8 cellular contexts compared by ENCODE assay signal in genomic region chr9:107487521-107488399, GRCh38. TPM values are rescaled to one million over a fixed set of nuclear protein-coding genes. Genes with fewer than 3 reads are reported as not detected.
DNase-seq lines count a peak whose midpoint lies in the region; ATAC-seq and TF ChIP-seq lines count a peak whose summit lies in the region.

No MANE protein-coding gene starts in this region.

- H3K27me3 Mint-ChIP-seq in HFFc6 (ENCODE audit: insufficient read depth) (peaks cover 8% of the 10 kb centered on the region), immature natural killer cell (ENCODE audit: low read depth in 3 of 3) (peaks cover 9 to 42% (median 18%) of the 10 kb centered on the region in 3 donors)

- no peaks in the 10 kb centered on the region for H3K79me2 ChIP-seq in Karpas-422 (ENCODE audit: low read length)

- H4K20me1 ChIP-seq in Karpas-422 (ENCODE audit: insufficient read depth, low read depth, low read length): no peaks in the 10 kb centered on the region

- no peak for ATAC-seq in HG03139 (IDR thresholded peaks at IDR 0.05; ENCODE audit: unreplicated experiment)

- no peak overlapping the region for H2AFZ ChIP-seq in Karpas-422 (ENCODE audit: low read length)

- H3K4me2 ChIP-seq in Karpas-422 (ENCODE audit: low read depth, low read length, poor library complexity, severe bottlenecking): no peak overlapping the region

- H3K4me3 ChIP-seq in AG10803 (ENCODE audit: low read length) (peak overlapping the region; percentile 97), astrocyte of the spinal cord (ENCODE audit: low read depth, low read length) (peak overlapping the region; percentile 76), spleen (peak overlapping the region; percentile 49 to 79 (median 57)), Karpas-422 (ENCODE audit: low read length) (no peak overlapping the region)

- H3K27ac Mint-ChIP-seq in HFFc6 (no peak overlapping the region), immature natural killer cell (peak overlapping the region in 1 of 6 donors; percentile 1)

- H3K9me3 ChIP-seq in spleen: no peaks in the 10 kb centered on the region
- no peaks in the 10 kb centered on the region for H3K9me3 ChIP-seq in Karpas-422 (ENCODE audit: low read length)

- peaks cover 0 to 36% (median 0%) of the 10 kb centered on the region in 6 donors for H3K36me3 ChIP-seq in spleen
- no peaks in the 10 kb centered on the region for H3K36me3 ChIP-seq in Karpas-422 (ENCODE audit: insufficient read depth, low read length)

- H3K9me2 ChIP-seq in Karpas-422 (replicated peaks; ENCODE audit: insufficient read depth, low read length): no peaks in the 10 kb centered on the region

- H3K4me3 Mint-ChIP-seq in HFFc6: peak overlapping the region; percentile 86; the same call in 1 of the 2 replicates
- H3K4me3 Mint-ChIP-seq in immature natural killer cell: peak overlapping the region in 3 of 5 donors; percentile 23 to 60 (median 59)

- TF ChIP-seq POLR2A in spleen (IDR thresholded peaks at IDR 0.05): no peak

- TF ChIP-seq CTCF in AG10803 (conservative IDR thresholded peaks at IDR 0.05; ENCODE audit: low read length) (peak; percentile 55), HFFc6 (IDR thresholded peaks at IDR 0.05) (no peak), astrocyte of the spinal cord (IDR thresholded peaks at IDR 0.05; ENCODE audit: low read depth, low read length) (peak; percentile 69), spleen (IDR thresholded peaks at IDR 0.05 in 8 of 11, conservative IDR thresholded peaks at IDR 0.05 in 3 of 11) (peak in 9 of 11 experiments; percentile 12 to 60 (median 37))

- DNase-seq in AG10803 (ENCODE audit: low read depth): peak; percentile 61
- no peak for DNase-seq in HFFc6
- peak; percentile 50 for DNase-seq in astrocyte of the spinal cord (ENCODE audit: low read depth, low spot score)
- peak; percentile 5 to 23 (median 13) for DNase-seq in immature natural killer cell
- peak; percentile 87 for DNase-seq in spleen
- no peak for DNase-seq in Karpas-422
- no peak for DNase-seq in NCI-H774 (lab: John Stamatoyannopoulos, UW)

- intact Hi-C loops in spleen (cut with DNase I; ENCODE audit: low total_unique reads): loop anchor here (10.0 kb wide), 1 partner anchor 787 kb away; no protein-coding TSS in a partner anchor

- H3K4me1 Mint-ChIP-seq in HFFc6 (ENCODE audit: low read depth) (peaks cover 12% of the 10 kb centered on the region), immature natural killer cell (peaks cover 20 to 23% of the 10 kb centered on the region in 2 donors)

- H3K9me3 Mint-ChIP-seq in HFFc6 (no peaks in the 10 kb centered on the region), immature natural killer cell (peaks cover 0 to 2% (median 0%) of the 10 kb centered on the region in 6 donors)

- no peaks in the 10 kb centered on the region for H3K36me3 Mint-ChIP-seq in HFFc6 (ENCODE audit: low read depth)
- H3K36me3 Mint-ChIP-seq in immature natural killer cell: no peaks in the 10 kb centered on the region

- peak overlapping the region; percentile 66 to 95 (median 90) for H3K27ac ChIP-seq in spleen
- H3K27ac ChIP-seq in Karpas-422 (ENCODE audit: low read length): no peak overlapping the region

- H3K4me1 ChIP-seq in spleen (peaks cover 7 to 67% (median 37%) of the 10 kb centered on the region in 6 donors), Karpas-422 (ENCODE audit: low read length) (no peaks in the 10 kb centered on the region)

- no peak overlapping the region for H3K9ac ChIP-seq in Karpas-422 (ENCODE audit: low read length)

- in situ Hi-C loops in astrocyte of the spinal cord (cut with HindIII; ENCODE audit: low sequenced_read_pairs): no loop called here

- H3K27me3 ChIP-seq in spleen (replicated peaks in 1 of 7) (peaks cover 0 to 64% (median 37%) of the 10 kb centered on the region in 7 donors), Karpas-422 (ENCODE audit: low read length) (no peaks in the 10 kb centered on the region)

- 6 to 16% (median 13%) methylated on average over 36 to 92 of the region's 92 CpGs for WGBS in spleen, 5 donors

RNA-seq across cellular contexts. Expression of gene KLF4, which starts 1.8 kb away (rescaled TPM):
- 1 to 10 TPM; 1.3 to 3.3 (median 2.4) TPM for total RNA-seq in HFFc6 (2021; fragmentation: NEBNext Ultra II Directional; extraction: Animal tissue kit (Norgen Biotek cat#: 25700))
- polyA plus RNA-seq in immature natural killer cell (1 to 10 TPM in 1 of 3 donors, under 1 TPM in 2; 0.41 to 2.1 (median 0.67) TPM), spleen (10 to 100 TPM; 10.4 to 34.4 (median 19.4) TPM)
- total RNA-seq in spleen: 100 to 1,000 TPM in 3 of 7 donors, 10 to 100 TPM in 4; 63.8 to 177 (median 88.8) TPM
- total RNA-seq in Karpas-422 (2014; rRNA removed; shearing (Covaris generic); ENCODE audit: low replicate concordance): not detected in 2 replicates

Comparison
In these comparisons a context has a peak if more than half of its experiments do, and no peak if none do; other contexts are left out.
1. DNase-seq: peak in AG10803 (single experiment), astrocyte of the spinal cord (single experiment), immature natural killer cell (3 of 3) and spleen (single experiment); none in HFFc6 (single experiment), Karpas-422 (single experiment) and NCI-H774 (single experiment).
2. RNA of gene KLF4, which starts 1.8 kb away (total RNA-seq): 63.8 to 177 TPM in spleen; 1.3 to 3.3 TPM in HFFc6 and not detected in Karpas-422; every median in the first group is over 10 times any median in the second.